In genomic region chr7:70614237-70614984, GRCh38 we compare ENCODE assay signal across 8 cellular contexts.
DNase-seq lines count a peak whose midpoint lies in the region; ATAC-seq and TF ChIP-seq lines count a peak whose summit lies in the region.

No MANE protein-coding gene starts in this region.

- peak; percentile 18 for DNase-seq in DMS79 (lab: John Stamatoyannopoulos, UW)
- DNase-seq in NCI-H1417 treated with DMSO at 0.1 percent for 48 hours (lab: John Stamatoyannopoulos, UW), result peak; percentile 95
- DNase-seq in astrocyte of the cerebellum (ENCODE audit: low read depth), result peak; percentile 33
- DNase-seq in inferior parietal cortex (ENCODE audit: extremely low spot score), result peak; percentile 32
- peak; percentile 71 to 84 for DNase-seq in suprapubic skin (ENCODE audit: low spot score in 2 of 2)
- no peak for DNase-seq in CD8-positive, alpha-beta T cell
- DNase-seq in stimulated activated CD4-positive, alpha-beta T cell treated with anti-CD3 and anti-CD28 coated beads, Interleukin-2, amount 100 ng/mL, for 48 hours, result no peak

- in situ Hi-C loops in astrocyte of the cerebellum (cut with HindIII; ENCODE audit: low sequenced_read_pairs), result no loop called here

- POLR2A ChIA-PET in CD8-positive, alpha-beta T cell (lab: Charles Lee), result no interaction called here

- H3K27ac ChIP-seq in suprapubic skin, result peak overlapping the region; percentile 54
- no peak overlapping the region for H3K27ac ChIP-seq in CD8-positive, alpha-beta T cell (ENCODE audit: low read depth, low read length)

- no peaks in the 10 kb centered on the region for H3K36me3 Mint-ChIP-seq in CD8-positive, alpha-beta T cell

- no peaks in the 10 kb centered on the region for H3K9me3 ChIP-seq in suprapubic skin
- H3K9me3 ChIP-seq in CD8-positive, alpha-beta T cell (ENCODE audit: low read length), result no peaks in the 10 kb centered on the region

- CTCF ChIA-PET in CD8-positive, alpha-beta T cell (lab: Charles Lee), result interaction anchor here (0.5 to 1.4 kb wide), 2 partner anchors 13 to 28 kb away, joined by 3 read pairs; no protein-coding TSS in a partner anchor

- ATAC-seq in HG02763 (IDR thresholded peaks at IDR 0.05; ENCODE audit: unreplicated experiment), result no peak
- no peak for ATAC-seq in CD8-positive, alpha-beta T cell

- H3K4me1 Mint-ChIP-seq in CD8-positive, alpha-beta T cell (ENCODE audit: low read depth), result no peaks in the 10 kb centered on the region

- H3K36me3 ChIP-seq in suprapubic skin, result no peaks in the 10 kb centered on the region
- no peaks in the 10 kb centered on the region for H3K36me3 ChIP-seq in CD8-positive, alpha-beta T cell (ENCODE audit: insufficient read depth, low read length)

- no peaks in the 10 kb centered on the region for H3K27me3 ChIP-seq in suprapubic skin
- no peaks in the 10 kb centered on the region for H3K27me3 ChIP-seq in CD8-positive, alpha-beta T cell (ENCODE audit: insufficient read depth, low read length)

- H3K4me3 ChIP-seq in astrocyte of the cerebellum (ENCODE audit: low read depth, low read length) (no peak overlapping the region), suprapubic skin (no peak overlapping the region)
- no peak overlapping the region for H3K4me3 ChIP-seq in CD8-positive, alpha-beta T cell (ENCODE audit: low read depth, low read length)

- no peak for TF ChIP-seq CTCF in astrocyte of the cerebellum (IDR thresholded peaks at IDR 0.05; ENCODE audit: low read depth, low read length, missing control alignments)
- no peak for TF ChIP-seq CTCF in suprapubic skin (IDR thresholded peaks at IDR 0.05)
- no peak for TF ChIP-seq CTCF in CD8-positive, alpha-beta T cell (IDR thresholded peaks at IDR 0.05)

- 27% methylated on average over 12 of the region's 12 CpGs for WGBS in suprapubic skin

- intact Hi-C loops in CD8-positive, alpha-beta T cell (cut with DNase I, micrococcal nuclease), result no loop called here

- H3K27me3 Mint-ChIP-seq in CD8-positive, alpha-beta T cell (ENCODE audit: low read depth), result no peaks in the 10 kb centered on the region

- no peaks in the 10 kb centered on the region for H3K9me3 Mint-ChIP-seq in CD8-positive, alpha-beta T cell

- H3K27ac Mint-ChIP-seq in CD8-positive, alpha-beta T cell, result no peak overlapping the region

- no peak overlapping the region for H3K4me3 Mint-ChIP-seq in CD8-positive, alpha-beta T cell

- TF ChIP-seq POLR2A in suprapubic skin (IDR thresholded peaks at IDR 0.05), result no peak

- TF ChIP-seq EP300 in suprapubic skin (IDR thresholded peaks at IDR 0.05), result no peak

- H3K4me1 ChIP-seq in suprapubic skin, result peaks cover 18% of the 10 kb centered on the region
- no peaks in the 10 kb centered on the region for H3K4me1 ChIP-seq in CD8-positive, alpha-beta T cell (ENCODE audit: insufficient read depth, low read length)

Comparison
In these comparisons a context has a peak if more than half of its experiments do, and no peak if none do; other contexts are left out.
1. DNase-seq: peak in DMS79 (single experiment), NCI-H1417 treated with DMSO at 0.1 percent for 48 hours (single experiment), astrocyte of the cerebellum (single experiment), inferior parietal cortex (single experiment) and suprapubic skin (2 of 2); none in CD8-positive, alpha-beta T cell (0 of 7) and stimulated activated CD4-positive, alpha-beta T cell treated with anti-CD3 and anti-CD28 coated beads, Interleukin-2, amount 100 ng/mL, for 48 hours (0 of 2).